ENCODE assay signal across 1 cellular context in genomic region chr2:111209045-111209514, GRCh38.
A peak's percentile ranks its signal among the peaks of the same experiment; 100 is the strongest.
TF ChIP-seq lines count a peak whose summit lies in the region.

No MANE protein-coding gene starts in this region.

TF ChIP-seq in GM12878, 131 proteins besides CTCF, POLR2A, EP300 and RAD21 (continued from another document and continues in another):
- TF ChIP-seq EED (IDR thresholded peaks at IDR 0.05; ENCODE audit: low read depth) (0 out of 2 replicates have a peak, but pooled peaks have one; percentile 34), BHLHE40 (IDR thresholded peaks at IDR 0.05; ENCODE audit: borderline replicate concordance in 1 of 2, low read depth in 2 of 2, low read length in 1 of 2) (peak; percentile 94 to 96), MTA2 (IDR thresholded peaks at IDR 0.05; ENCODE audit: low read depth) (peak; percentile 95), FOS (IDR thresholded peaks at IDR 0.05; ENCODE audit: borderline replicate concordance, extremely low read depth, insufficient read length) (no peak), SREBF2 (IDR thresholded peaks at IDR 0.05; ENCODE audit: low read length) (no peak), ZNF274 (IDR thresholded peaks at IDR 0.05; ENCODE audit: insufficient read depth, insufficient read length) (no peak), SRF (IDR thresholded peaks at IDR 0.05; ENCODE audit: low read depth in 2 of 2, low read length in 2 of 2) (no peak), ATF2 (IDR thresholded peaks at IDR 0.05; ENCODE audit: low read length) (peak; percentile 92), E2F4 (IDR thresholded peaks at IDR 0.05; ENCODE audit: low read depth, low read length) (no peak), DPF2 (IDR thresholded peaks at IDR 0.05) (peak; percentile 91), HCFC1 (IDR thresholded peaks at IDR 0.05; ENCODE audit: low read length) (no peak), CREB1 (IDR thresholded peaks at IDR 0.05; ENCODE audit: low read depth) (peak; percentile 43), ASH2L (IDR thresholded peaks at IDR 0.05; ENCODE audit: borderline replicate concordance, low read depth) (no peak), CBX5 (IDR thresholded peaks at IDR 0.05; ENCODE audit: low read depth) (no peak), SP1 (IDR thresholded peaks at IDR 0.05; ENCODE audit: low read depth, low read length) (peak; percentile 33), SUPT20H (IDR thresholded peaks at IDR 0.05; ENCODE audit: borderline replicate concordance, control insufficient read depth, low read depth, low read length) (no peak), FOXM1 (IDR thresholded peaks at IDR 0.05; ENCODE audit: low read depth, low read length) (peak; percentile 74), IKZF2 (IDR thresholded peaks at IDR 0.05) (peak; percentile 98), SPI1 (IDR thresholded peaks at IDR 0.05; ENCODE audit: borderline replicate concordance, insufficient read depth, low read depth, low read length) (peak; percentile 49; the same call in 1 of the 2 replicates), MEF2B (IDR thresholded peaks at IDR 0.05; ENCODE audit: partially characterized antibody, poor library complexity, severe bottlenecking) (peak; percentile 90), YY1 (IDR thresholded peaks at IDR 0.05; ENCODE audit: low read depth, low read length) (no peak), RELA (IDR thresholded peaks at IDR 0.05; ENCODE audit: borderline replicate concordance, partially characterized antibody) (peak; percentile 97), BACH1 (IDR thresholded peaks at IDR 0.05; ENCODE audit: borderline replicate concordance) (peak; percentile 24; the same call in 1 of the 2 replicates), RCOR1 (conservative IDR thresholded peaks at IDR 0.05; ENCODE audit: low read depth, low read length) (no peak), PML (IDR thresholded peaks at IDR 0.05; ENCODE audit: low read length) (peak; percentile 48; the same call in 1 of the 2 replicates), TCF12 (IDR thresholded peaks at IDR 0.05; ENCODE audit: low read depth, low read length) (no peak), SMARCA5 (IDR thresholded peaks at IDR 0.05) (no peak), NBN (IDR thresholded peaks at IDR 0.05) (peak; percentile 67), CREM (IDR thresholded peaks at IDR 0.05; ENCODE audit: low read depth) (peak; percentile 26; the same call in 1 of the 2 replicates), BRCA1 (IDR thresholded peaks at IDR 0.05; ENCODE audit: low read depth, low read length) (no peak), LARP7 (IDR thresholded peaks at IDR 0.05) (no peak), SMAD1 (IDR thresholded peaks at IDR 0.05; ENCODE audit: low read depth, partially characterized antibody) (peak; percentile 75), BCL3 (IDR thresholded peaks at IDR 0.05; ENCODE audit: borderline replicate concordance, insufficient read depth, low read depth, low read length, poor library complexity, severe bottlenecking) (peak; percentile 30), PAX5 (IDR thresholded peaks at IDR 0.05; ENCODE audit: borderline replicate concordance, low read depth, low read length) (peak; percentile 77; the same call in 1 of the 2 replicates), KAT2A (conservative IDR thresholded peaks at IDR 0.05; ENCODE audit: control insufficient read depth, low read depth, low read length) (no peak), TCF3 (IDR thresholded peaks at IDR 0.05; ENCODE audit: borderline replicate concordance, insufficient read depth, low read depth, low read length) (no peak), MXI1 (IDR thresholded peaks at IDR 0.05; ENCODE audit: low read depth, low read length) (peak; percentile 31; the same call in 1 of the 2 replicates), ESRRA (IDR thresholded peaks at IDR 0.05; ENCODE audit: low read length) (no peak), GATAD2B (conservative IDR thresholded peaks at IDR 0.05; ENCODE audit: low read depth) (peak; percentile 47; the same call in 1 of the 2 replicates), CHD1 (IDR thresholded peaks at IDR 0.05; ENCODE audit: low read depth, low read length) (no peak)
- TF ChIP-seq, protein P1, sequence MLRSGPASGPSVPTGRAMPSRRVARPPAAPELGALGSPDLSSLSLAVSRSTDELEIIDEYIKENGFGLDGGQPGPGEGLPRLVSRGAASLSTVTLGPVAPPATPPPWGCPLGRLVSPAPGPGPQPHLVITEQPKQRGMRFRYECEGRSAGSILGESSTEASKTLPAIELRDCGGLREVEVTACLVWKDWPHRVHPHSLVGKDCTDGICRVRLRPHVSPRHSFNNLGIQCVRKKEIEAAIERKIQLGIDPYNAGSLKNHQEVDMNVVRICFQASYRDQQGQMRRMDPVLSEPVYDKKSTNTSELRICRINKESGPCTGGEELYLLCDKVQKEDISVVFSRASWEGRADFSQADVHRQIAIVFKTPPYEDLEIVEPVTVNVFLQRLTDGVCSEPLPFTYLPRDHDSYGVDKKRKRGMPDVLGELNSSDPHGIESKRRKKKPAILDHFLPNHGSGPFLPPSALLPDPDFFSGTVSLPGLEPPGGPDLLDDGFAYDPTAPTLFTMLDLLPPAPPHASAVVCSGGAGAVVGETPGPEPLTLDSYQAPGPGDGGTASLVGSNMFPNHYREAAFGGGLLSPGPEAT (IDR thresholded peaks at IDR 0.05; ENCODE audit: low read depth): peak; percentile 100
- TF ChIP-seq, protein P2, sequence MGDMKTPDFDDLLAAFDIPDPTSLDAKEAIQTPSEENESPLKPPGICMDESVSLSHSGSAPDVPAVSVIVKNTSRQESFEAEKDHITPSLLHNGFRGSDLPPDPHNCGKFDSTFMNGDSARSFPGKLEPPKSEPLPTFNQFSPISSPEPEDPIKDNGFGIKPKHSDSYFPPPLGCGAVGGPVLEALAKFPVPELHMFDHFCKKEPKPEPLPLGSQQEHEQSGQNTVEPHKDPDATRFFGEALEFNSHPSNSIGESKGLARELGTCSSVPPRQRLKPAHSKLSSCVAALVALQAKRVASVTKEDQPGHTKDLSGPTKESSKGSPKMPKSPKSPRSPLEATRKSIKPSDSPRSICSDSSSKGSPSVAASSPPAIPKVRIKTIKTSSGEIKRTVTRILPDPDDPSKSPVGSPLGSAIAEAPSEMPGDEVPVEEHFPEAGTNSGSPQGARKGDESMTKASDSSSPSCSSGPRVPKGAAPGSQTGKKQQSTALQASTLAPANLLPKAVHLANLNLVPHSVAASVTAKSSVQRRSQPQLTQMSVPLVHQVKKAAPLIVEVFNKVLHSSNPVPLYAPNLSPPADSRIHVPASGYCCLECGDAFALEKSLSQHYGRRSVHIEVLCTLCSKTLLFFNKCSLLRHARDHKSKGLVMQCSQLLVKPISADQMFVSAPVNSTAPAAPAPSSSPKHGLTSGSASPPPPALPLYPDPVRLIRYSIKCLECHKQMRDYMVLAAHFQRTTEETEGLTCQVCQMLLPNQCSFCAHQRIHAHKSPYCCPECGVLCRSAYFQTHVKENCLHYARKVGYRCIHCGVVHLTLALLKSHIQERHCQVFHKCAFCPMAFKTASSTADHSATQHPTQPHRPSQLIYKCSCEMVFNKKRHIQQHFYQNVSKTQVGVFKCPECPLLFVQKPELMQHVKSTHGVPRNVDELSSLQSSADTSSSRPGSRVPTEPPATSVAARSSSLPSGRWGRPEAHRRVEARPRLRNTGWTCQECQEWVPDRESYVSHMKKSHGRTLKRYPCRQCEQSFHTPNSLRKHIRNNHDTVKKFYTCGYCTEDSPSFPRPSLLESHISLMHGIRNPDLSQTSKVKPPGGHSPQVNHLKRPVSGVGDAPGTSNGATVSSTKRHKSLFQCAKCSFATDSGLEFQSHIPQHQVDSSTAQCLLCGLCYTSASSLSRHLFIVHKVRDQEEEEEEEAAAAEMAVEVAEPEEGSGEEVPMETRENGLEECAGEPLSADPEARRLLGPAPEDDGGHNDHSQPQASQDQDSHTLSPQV (IDR thresholded peaks at IDR 0.05): no peak
- TF ChIP-seq, protein P3, sequence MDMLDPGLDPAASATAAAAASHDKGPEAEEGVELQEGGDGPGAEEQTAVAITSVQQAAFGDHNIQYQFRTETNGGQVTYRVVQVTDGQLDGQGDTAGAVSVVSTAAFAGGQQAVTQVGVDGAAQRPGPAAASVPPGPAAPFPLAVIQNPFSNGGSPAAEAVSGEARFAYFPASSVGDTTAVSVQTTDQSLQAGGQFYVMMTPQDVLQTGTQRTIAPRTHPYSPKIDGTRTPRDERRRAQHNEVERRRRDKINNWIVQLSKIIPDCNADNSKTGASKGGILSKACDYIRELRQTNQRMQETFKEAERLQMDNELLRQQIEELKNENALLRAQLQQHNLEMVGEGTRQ (IDR thresholded peaks at IDR 0.05; ENCODE audit: borderline replicate concordance, low read depth, low read length): no peak; the same call in 1 of the 2 replicates
- TF ChIP-seq, protein P4, sequence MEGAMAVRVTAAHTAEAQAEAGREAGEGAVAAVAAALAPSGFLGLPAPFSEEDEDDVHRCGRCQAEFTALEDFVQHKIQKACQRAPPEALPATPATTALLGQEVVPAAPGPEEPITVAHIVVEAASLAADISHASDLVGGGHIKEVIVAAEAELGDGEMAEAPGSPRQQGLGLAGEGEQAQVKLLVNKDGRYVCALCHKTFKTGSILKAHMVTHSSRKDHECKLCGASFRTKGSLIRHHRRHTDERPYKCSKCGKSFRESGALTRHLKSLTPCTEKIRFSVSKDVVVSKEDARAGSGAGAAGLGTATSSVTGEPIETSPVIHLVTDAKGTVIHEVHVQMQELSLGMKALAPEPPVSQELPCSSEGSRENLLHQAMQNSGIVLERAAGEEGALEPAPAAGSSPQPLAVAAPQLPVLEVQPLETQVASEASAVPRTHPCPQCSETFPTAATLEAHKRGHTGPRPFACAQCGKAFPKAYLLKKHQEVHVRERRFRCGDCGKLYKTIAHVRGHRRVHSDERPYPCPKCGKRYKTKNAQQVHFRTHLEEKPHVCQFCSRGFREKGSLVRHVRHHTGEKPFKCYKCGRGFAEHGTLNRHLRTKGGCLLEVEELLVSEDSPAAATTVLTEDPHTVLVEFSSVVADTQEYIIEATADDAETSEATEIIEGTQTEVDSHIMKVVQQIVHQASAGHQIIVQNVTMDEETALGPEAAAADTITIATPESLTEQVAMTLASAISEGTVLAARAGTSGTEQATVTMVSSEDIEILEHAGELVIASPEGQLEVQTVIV (IDR thresholded peaks at IDR 0.05; ENCODE audit: borderline replicate concordance, partially characterized antibody): no peak
- TF ChIP-seq, protein P5, sequence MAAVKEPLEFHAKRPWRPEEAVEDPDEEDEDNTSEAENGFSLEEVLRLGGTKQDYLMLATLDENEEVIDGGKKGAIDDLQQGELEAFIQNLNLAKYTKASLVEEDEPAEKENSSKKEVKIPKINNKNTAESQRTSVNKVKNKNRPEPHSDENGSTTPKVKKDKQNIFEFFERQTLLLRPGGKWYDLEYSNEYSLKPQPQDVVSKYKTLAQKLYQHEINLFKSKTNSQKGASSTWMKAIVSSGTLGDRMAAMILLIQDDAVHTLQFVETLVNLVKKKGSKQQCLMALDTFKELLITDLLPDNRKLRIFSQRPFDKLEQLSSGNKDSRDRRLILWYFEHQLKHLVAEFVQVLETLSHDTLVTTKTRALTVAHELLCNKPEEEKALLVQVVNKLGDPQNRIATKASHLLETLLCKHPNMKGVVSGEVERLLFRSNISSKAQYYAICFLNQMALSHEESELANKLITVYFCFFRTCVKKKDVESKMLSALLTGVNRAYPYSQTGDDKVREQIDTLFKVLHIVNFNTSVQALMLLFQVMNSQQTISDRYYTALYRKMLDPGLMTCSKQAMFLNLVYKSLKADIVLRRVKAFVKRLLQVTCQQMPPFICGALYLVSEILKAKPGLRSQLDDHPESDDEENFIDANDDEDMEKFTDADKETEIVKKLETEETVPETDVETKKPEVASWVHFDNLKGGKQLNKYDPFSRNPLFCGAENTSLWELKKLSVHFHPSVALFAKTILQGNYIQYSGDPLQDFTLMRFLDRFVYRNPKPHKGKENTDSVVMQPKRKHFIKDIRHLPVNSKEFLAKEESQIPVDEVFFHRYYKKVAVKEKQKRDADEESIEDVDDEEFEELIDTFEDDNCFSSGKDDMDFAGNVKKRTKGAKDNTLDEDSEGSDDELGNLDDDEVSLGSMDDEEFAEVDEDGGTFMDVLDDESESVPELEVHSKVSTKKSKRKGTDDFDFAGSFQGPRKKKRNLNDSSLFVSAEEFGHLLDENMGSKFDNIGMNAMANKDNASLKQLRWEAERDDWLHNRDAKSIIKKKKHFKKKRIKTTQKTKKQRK (IDR thresholded peaks at IDR 0.05; ENCODE audit: low read depth, low read length): no peak
- TF ChIP-seq, protein P6, sequence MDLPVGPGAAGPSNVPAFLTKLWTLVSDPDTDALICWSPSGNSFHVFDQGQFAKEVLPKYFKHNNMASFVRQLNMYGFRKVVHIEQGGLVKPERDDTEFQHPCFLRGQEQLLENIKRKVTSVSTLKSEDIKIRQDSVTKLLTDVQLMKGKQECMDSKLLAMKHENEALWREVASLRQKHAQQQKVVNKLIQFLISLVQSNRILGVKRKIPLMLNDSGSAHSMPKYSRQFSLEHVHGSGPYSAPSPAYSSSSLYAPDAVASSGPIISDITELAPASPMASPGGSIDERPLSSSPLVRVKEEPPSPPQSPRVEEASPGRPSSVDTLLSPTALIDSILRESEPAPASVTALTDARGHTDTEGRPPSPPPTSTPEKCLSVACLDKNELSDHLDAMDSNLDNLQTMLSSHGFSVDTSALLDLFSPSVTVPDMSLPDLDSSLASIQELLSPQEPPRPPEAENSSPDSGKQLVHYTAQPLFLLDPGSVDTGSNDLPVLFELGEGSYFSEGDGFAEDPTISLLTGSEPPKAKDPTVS (IDR thresholded peaks at IDR 0.05; ENCODE audit: low read depth, low read length): no peak
